9 cellular contexts compared by ENCODE assay signal in the genomic region with DNA sequence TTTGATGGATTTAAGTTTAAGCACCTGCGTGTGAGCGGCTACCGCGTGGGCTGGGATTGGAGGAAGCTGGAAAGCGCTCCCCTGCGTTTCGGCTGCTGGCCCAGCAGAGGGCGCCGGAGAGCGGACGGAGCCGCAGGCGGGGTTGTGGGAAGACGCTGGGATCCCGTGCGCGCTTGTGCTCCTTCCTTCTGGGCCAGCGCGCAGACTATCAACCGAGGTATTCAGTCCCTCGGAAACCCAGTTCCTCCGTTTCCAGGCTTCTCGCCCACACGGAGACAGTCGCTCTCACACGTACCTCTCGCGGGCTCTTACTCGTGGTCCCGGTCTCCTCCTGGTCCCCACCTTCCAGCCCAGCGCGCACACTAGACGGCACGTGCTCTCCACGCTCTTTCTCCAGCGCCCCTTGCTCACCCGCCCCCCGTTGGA. TPM values are rescaled to one million over a fixed set of nuclear protein-coding genes. Genes with fewer than 3 reads are reported as not detected.
DNase-seq lines count a peak whose midpoint lies in the region; ATAC-seq and TF ChIP-seq lines count a peak whose summit lies in the region.
"Had no signal": no experiment of that assay in that cellular context is flagged by ENCODE, and none has a peak within 500 bp of the region (broad histone marks: within the 10 kb centered on the region; RNA-seq: fewer than 3 reads in every experiment).

No MANE protein-coding gene starts in this region.

- H3K4me1 Mint-ChIP-seq in stimulated activated naive CD8-positive, alpha-beta T cell treated with anti-CD3 and anti-CD28 coated beads, Interleukin-15, amount 100 ng/mL, for 72 hours = peaks cover 12% of the 10 kb centered on the region

- DNase-seq in GM12864 (ENCODE audit: low read depth) (no peak), coronary artery (ENCODE audit: low spot score) (no peak), mesenteric fat pad (ENCODE audit: low spot score) (peak; percentile 91), 8988T (no peak), NCI-H2081 (lab: John Stamatoyannopoulos, UW) (no peak), activated gamma-delta T cell treated with Interleukin-2 at 50 U/mL for 16 hours (no peak)
- DNase-seq in stimulated activated naive CD8-positive, alpha-beta T cell treated with anti-CD3 and anti-CD28 coated beads, Interleukin-15, amount 100 ng/mL, for 72 hours = peak; percentile 44 to 45

- H3K27ac ChIP-seq in VCaP (no peak overlapping the region), coronary artery (no peak overlapping the region)

- H3K9me3 Mint-ChIP-seq in stimulated activated naive CD8-positive, alpha-beta T cell treated with anti-CD3 and anti-CD28 coated beads, Interleukin-15, amount 100 ng/mL, for 72 hours = no peaks in the 10 kb centered on the region

- peak; percentile 75 for ATAC-seq in stimulated activated naive CD8-positive, alpha-beta T cell treated with anti-CD3 and anti-CD28 coated beads, Interleukin-15, amount 100 ng/mL, for 72 hours

- H3K4me3 ChIP-seq in GM12864 (ENCODE audit: low read depth, low read length) = no peak overlapping the region
- H3K4me3 ChIP-seq in coronary artery = no peak overlapping the region

- H3K4me3 Mint-ChIP-seq in stimulated activated naive CD8-positive, alpha-beta T cell treated with anti-CD3 and anti-CD28 coated beads, Interleukin-15, amount 100 ng/mL, for 72 hours = no peak overlapping the region

- no peaks in the 10 kb centered on the region for H3K27me3 Mint-ChIP-seq in stimulated activated naive CD8-positive, alpha-beta T cell treated with anti-CD3 and anti-CD28 coated beads, Interleukin-15, amount 100 ng/mL, for 72 hours

- peak; percentile 85 for TF ChIP-seq CTCF in GM12864 (IDR thresholded peaks at IDR 0.05; ENCODE audit: low read depth, low read length, missing control alignments)
- peak; percentile 66 for TF ChIP-seq CTCF in VCaP (conservative IDR thresholded peaks at IDR 0.05)
- TF ChIP-seq CTCF in coronary artery (IDR thresholded peaks at IDR 0.05) = peak; percentile 43

- H3K27ac Mint-ChIP-seq in stimulated activated naive CD8-positive, alpha-beta T cell treated with anti-CD3 and anti-CD28 coated beads, Interleukin-15, amount 100 ng/mL, for 72 hours = no peak overlapping the region

RNA-seq across cellular contexts. Expression of a gene that starts 28.8 kb away (rescaled TPM):
- total RNA-seq in mesenteric fat pad = 114 TPM

RNA-seq across cellular contexts. Expression of a gene that starts 34.4 kb away (rescaled TPM):
- not detected for total RNA-seq in mesenteric fat pad
- total RNA-seq: HT1080 had no signal

RNA-seq across cellular contexts. Expression of a gene that starts 49.0 kb away (rescaled TPM):
- 126 TPM for total RNA-seq in mesenteric fat pad

RNA-seq across cellular contexts. Expression of a gene that starts 55.1 kb away (rescaled TPM):
- total RNA-seq in mesenteric fat pad = not detected

RNA-seq across cellular contexts. Expression of a gene that starts 55.8 kb away (rescaled TPM):
- 16.4 TPM for total RNA-seq in mesenteric fat pad

Comparison
In these comparisons a context has a peak if more than half of its experiments do, and no peak if none do; other contexts are left out.
1. DNase-seq: peak in mesenteric fat pad (single experiment) and stimulated activated naive CD8-positive, alpha-beta T cell treated with anti-CD3 and anti-CD28 coated beads, Interleukin-15, amount 100 ng/mL, for 72 hours (2 of 2); none in GM12864 (single experiment), coronary artery (single experiment), 8988T (single experiment), NCI-H2081 (0 of 2) and activated gamma-delta T cell treated with Interleukin-2 at 50 U/mL for 16 hours (single experiment).
2. Peak in every context shown above with its lines, with median percentiles within 50 percentile points of each other: CTCF ChIP-seq.